Comparison of ENCODE assay signal across 21 cellular contexts in genomic region chr13:27632648-27633047, GRCh38. TPM values are rescaled to one million over a fixed set of nuclear protein-coding genes. Genes with fewer than 3 reads are reported as not detected.
DNase-seq lines count a peak whose midpoint lies in the region; FAIRE-seq and TF ChIP-seq lines count a peak whose summit lies in the region.
"Had no signal": no experiment of that assay in that cellular context is flagged by ENCODE, and none has a peak within 500 bp of the region (broad histone marks: within the 10 kb centered on the region; RNA-seq: fewer than 3 reads in every experiment).

No MANE protein-coding gene starts in this region.

- H3K27ac Mint-ChIP-seq in MCF 10A (ENCODE audit: low read depth, unreplicated experiment): peak overlapping the region; percentile 55
- H3K27ac Mint-ChIP-seq: CD8-positive, alpha-beta T cell had no signal

- H3K36me3 ChIP-seq in mammary epithelial cell (ENCODE audit: insufficient read depth, low read length) (peaks cover 2% of the 10 kb centered on the region), keratinocyte (ENCODE audit: control insufficient read depth in 2 of 2, extremely low read depth in 1 of 2, insufficient read depth in 2 of 2, low read length in 2 of 2) (peaks cover 0 to 2% of the 10 kb centered on the region in 2 experiments), PC-9 (ENCODE audit: low read depth) (peaks cover 15% of the 10 kb centered on the region; the same call in 1 of the 2 replicates)

- H3K27me3 ChIP-seq in mammary epithelial cell (ENCODE audit: insufficient read depth, low read length) (no peaks in the 10 kb centered on the region), keratinocyte (ENCODE audit: control insufficient read depth, extremely low read depth, insufficient read depth, low read length) (no peaks in the 10 kb centered on the region), PC-9 (ENCODE audit: insufficient read depth, low read depth) (no peaks in the 10 kb centered on the region)

- CTCF ChIA-PET in MCF 10A (lab: Yijun Ruan, JAX) (interaction anchor here (0.5 to 1.0 kb wide), 2 partner anchors 13 to 318 kb away, joined by 3 to 5 read pairs; no protein-coding TSS in a partner anchor), mammary epithelial cell (lab: Charles Lee; ENCODE audit: low non-redundant PET) (no interaction called here), PC-9 (lab: Charles Lee) (no interaction called here)

- 0 out of 2 replicates have a peak, but pooled peaks cover 1% of the 10 kb centered on the region for H3F3A ChIP-seq in PC-9 (ENCODE audit: insufficient read depth, low read depth)

- in situ Hi-C loops in mammary epithelial cell (cut with MboI; ENCODE audit: low sequenced_read_pairs in 2 of 2): no loop called here

- H4K20me1 ChIP-seq in mammary epithelial cell (ENCODE audit: insufficient read depth, low read length) (no peaks in the 10 kb centered on the region), keratinocyte (ENCODE audit: control insufficient read depth, extremely low read depth, insufficient read depth, low read length) (no peaks in the 10 kb centered on the region), PC-9 (ENCODE audit: insufficient read depth) (peaks cover 45% of the 10 kb centered on the region)

- H3K9me3 ChIP-seq in mammary epithelial cell (replicated peaks; ENCODE audit: insufficient read depth, low read length) (no peaks in the 10 kb centered on the region), keratinocyte (ENCODE audit: control insufficient read depth, low read depth, low read length) (no peaks in the 10 kb centered on the region), PC-9 (ENCODE audit: insufficient read depth, low read depth) (no peaks in the 10 kb centered on the region)
- H3K9me3 ChIP-seq: A549, Caco-2 had no signal

- H3K4me1 ChIP-seq in mammary epithelial cell (ENCODE audit: insufficient read depth, low read length): peaks cover 44% of the 10 kb centered on the region
- H3K4me1 ChIP-seq in keratinocyte (ENCODE audit: control insufficient read depth, extremely low read depth, insufficient read depth, low read length): peaks cover 43% of the 10 kb centered on the region
- no peaks in the 10 kb centered on the region for H3K4me1 ChIP-seq in PC-9 (replicated peaks; ENCODE audit: insufficient read depth)
- H3K4me1 ChIP-seq: A549, Caco-2 had no signal

- POLR2A ChIA-PET in MCF 10A (lab: Yijun Ruan, JAX): interaction anchor here (0.7 to 8.1 kb wide), 5 partner anchors 11 to 206 kb away, joined by 3 to 198 read pairs (median 5); partner anchors contain the start of genes LNX2, MTIF3 and POLR1D
- POLR2A ChIA-PET in PC-9 (lab: Charles Lee; ENCODE audit: unreplicated experiment): interaction anchor here (0.5 to 0.6 kb wide), 2 partner anchors 56 to 1801 kb away, joined by 3 read pairs; no protein-coding TSS in a partner anchor

- no peaks in the 10 kb centered on the region for H3K9me1 ChIP-seq in keratinocyte (ENCODE audit: control insufficient read depth, extremely low read depth, insufficient read depth, low read length)

- H3K79me2 ChIP-seq in mammary epithelial cell (ENCODE audit: insufficient read depth, low read length) (peaks cover 74% of the 10 kb centered on the region), keratinocyte (ENCODE audit: control insufficient read depth, insufficient read depth, low read length) (peaks cover 50% of the 10 kb centered on the region), PC-9 (ENCODE audit: low read depth) (peaks cover 63% of the 10 kb centered on the region)

- H3K27ac ChIP-seq in mammary epithelial cell (ENCODE audit: insufficient read depth, low read depth, low read length): no peak overlapping the region
- H3K27ac ChIP-seq in epithelial cell of prostate: peak overlapping the region; percentile 96
- peak overlapping the region; percentile 78 for H3K27ac ChIP-seq in keratinocyte (ENCODE audit: control insufficient read depth, insufficient read depth, low read length)
- no peak overlapping the region for H3K27ac ChIP-seq in PC-9
- H3K27ac ChIP-seq: A549, GM23248 had no signal

- H3K36me3 Mint-ChIP-seq in MCF 10A (ENCODE audit: insufficient read depth, unreplicated experiment): peaks cover 18% of the 10 kb centered on the region

- H3K4me3 Mint-ChIP-seq in MCF 10A (ENCODE audit: unreplicated experiment): no peak overlapping the region
- H3K4me3 Mint-ChIP-seq: CD8-positive, alpha-beta T cell had no signal

- no peaks in the 10 kb centered on the region for H3K27me3 Mint-ChIP-seq in MCF 10A (ENCODE audit: insufficient read depth, unreplicated experiment)

- no peak overlapping the region for H3K4me3 ChIP-seq in mammary epithelial cell (replicated peaks in 1 of 3; ENCODE audit: insufficient read depth in 1 of 3, low read depth in 2 of 3, low read length in 3 of 3)
- H3K4me3 ChIP-seq in keratinocyte (ENCODE audit: control insufficient read depth in 2 of 3, extremely low read depth in 1 of 3, insufficient read depth in 2 of 3, low read depth in 1 of 3, low read length in 3 of 3): no peak overlapping the region
- no peak overlapping the region for H3K4me3 ChIP-seq in PC-9
- H3K4me3 ChIP-seq: A549, GM12878, GM23248 had no signal

- H3K9me3 Mint-ChIP-seq in MCF 10A (ENCODE audit: unreplicated experiment): no peaks in the 10 kb centered on the region
- H3K9me3 Mint-ChIP-seq: CD8-positive, alpha-beta T cell had no signal

- TF ChIP-seq CTCF in MCF 10A (IDR thresholded peaks at IDR 0.05; ENCODE audit: unreplicated experiment): no peak
- TF ChIP-seq CTCF in mammary epithelial cell (conservative IDR thresholded peaks at IDR 0.05 in 1 of 2, IDR thresholded peaks at IDR 0.05 in 1 of 2; ENCODE audit: extremely low read depth in 1 of 2, insufficient read depth in 1 of 2, low read depth in 1 of 2, low read length in 2 of 2): no peak
- no peak for TF ChIP-seq CTCF in keratinocyte (optimal IDR thresholded peaks at IDR 0.05 in 1 of 3, IDR thresholded peaks at IDR 0.05 in 1 of 3, conservative IDR thresholded peaks at IDR 0.05 in 1 of 3; ENCODE audit: extremely low read depth in 1 of 3, insufficient read depth in 2 of 3, low read length in 3 of 3)
- no peak for TF ChIP-seq CTCF in PC-9 (conservative IDR thresholded peaks at IDR 0.05)

- H3K9me2 ChIP-seq in PC-9 (ENCODE audit: insufficient read depth): no peaks in the 10 kb centered on the region

- BruUV-seq in MCF 10A (replicated peaks; lab: Mats Ljungman, UMichigan): no TSS peak
- no TSS peak for BruUV-seq in mammary epithelial cell (replicated peaks; lab: Mats Ljungman, UMichigan)
- no TSS peak for BruUV-seq in PC-9 (replicated peaks; lab: Mats Ljungman, UMichigan)

- H3K9ac ChIP-seq in mammary epithelial cell (ENCODE audit: insufficient read depth, low read length) (no peak overlapping the region), keratinocyte (ENCODE audit: control insufficient read depth, extremely low read depth, insufficient read depth, low read length) (no peak overlapping the region)
- H3K9ac ChIP-seq: GM23248 had no signal

- FAIRE-seq in keratinocyte (lab: Jason Lieb, UNC): no peak
- FAIRE-seq: A549, GM12878, GM19239, H1 had no signal

- intact Hi-C loops in MCF 10A (cut with micrococcal nuclease): no loop called here
- intact Hi-C loops in mammary epithelial cell (cut with micrococcal nuclease): no loop called here
- intact Hi-C loops in PC-9 (cut with micrococcal nuclease; ENCODE audit: unreplicated experiment): no loop called here

- 100% methylated on average over 1 of the region's 1 CpG for WGBS in mammary epithelial cell (ENCODE audit: low coverage, missing lambda C conversion rate)

- no peak overlapping the region for H2AFZ ChIP-seq in mammary epithelial cell (ENCODE audit: low read depth, low read length)
- H2AFZ ChIP-seq in keratinocyte (ENCODE audit: control insufficient read depth, low read length): no peak overlapping the region
- no peak overlapping the region for H2AFZ ChIP-seq in PC-9
- H2AFZ ChIP-seq: GM23248 had no signal

- H3K4me2 ChIP-seq in mammary epithelial cell (ENCODE audit: insufficient read depth, low read depth, low read length) (no peak overlapping the region), keratinocyte (ENCODE audit: control insufficient read depth, extremely low read depth, insufficient read depth, low read depth, low read length) (no peak overlapping the region), PC-9 (no peak overlapping the region)
- H3K4me2 ChIP-seq: A549 had no signal

- DNase-seq in MCF 10A (ENCODE audit: unreplicated experiment) (no peak), mammary epithelial cell (no peak), epithelial cell of prostate (ENCODE audit: low read depth, low spot score) (no peak), keratinocyte (ENCODE audit: low read depth, low spot score) (no peak), AG08396 (ENCODE audit: low spot score) (no peak), NCI-H82 treated with DMSO at 0.1 percent for 48 hours (lab: John Stamatoyannopoulos, UW; ENCODE audit: unreplicated experiment) (no peak), PC-9 (no peak)
- DNase-seq: 8988T; ACHN; Caco-2; CD8-positive, alpha-beta T cell; DMS153; DND-41; GDM1; GM23248; H7; HCEC 1CT had no signal

- H3K4me1 Mint-ChIP-seq in MCF 10A (ENCODE audit: insufficient read depth, unreplicated experiment): peaks cover 31% of the 10 kb centered on the region

- dilution Hi-C loops in mammary epithelial cell (cut with HindIII; ENCODE audit: low sequenced_read_pairs): no loop called here
- dilution Hi-C loops in keratinocyte (cut with MboI; ENCODE audit: extremely low pct_ligation_motif_present, low sequenced_read_pairs): no loop called here

RNA-seq across cellular contexts. Expression of gene POLR1D, which starts 11.0 kb away (rescaled TPM):
- 123 and 146 TPM in 2 replicates for total RNA-seq in MCF 10A (2022)
- total RNA-seq in mammary epithelial cell: 100 to 1,000 TPM in 1 of 2 donors, 10 to 100 TPM in 1; 89.0 to 140 TPM
- 134 TPM for polyA plus RNA-seq in mammary epithelial cell
- 75.5 TPM for polyA minus RNA-seq in mammary epithelial cell
- polyA plus RNA-seq in keratinocyte: 152 to 235 TPM (median 204 TPM) in 3 replicates
- polyA plus RNA-seq in keratinocyte (2011; ENCODE audit: low read depth): 183 TPM
- polyA plus RNA-seq in keratinocyte (2011; cell fraction: cytosol; rRNA removed): 199 and 322 TPM in 2 replicates
- polyA plus RNA-seq in keratinocyte (2011; cell fraction: nucleus; rRNA removed): 96.8 and 102 TPM in 2 replicates
- 193 and 217 TPM in 2 replicates for polyA plus RNA-seq in keratinocyte (2012; ENCODE audit: low replicate concordance)
- 29.4 to 86.5 TPM (median 63.1 TPM) in 3 replicates for polyA minus RNA-seq in keratinocyte
- 79.4 TPM for polyA minus RNA-seq in keratinocyte (2011; cell fraction: cytosol; rRNA and poly(A)+ RNA removed)
- 18.8 and 27.7 TPM in 2 replicates for polyA minus RNA-seq in keratinocyte (2011; cell fraction: nucleus; rRNA and poly(A)+ RNA removed)
- total RNA-seq in PC-9 (2021): 104 and 119 TPM in 2 replicates

RNA-seq across cellular contexts. Expression of gene LNX2, which starts 12.3 kb away (rescaled TPM):
- total RNA-seq in MCF 10A (2022): 12.3 and 15.6 TPM in 2 replicates
- total RNA-seq in mammary epithelial cell: 10 to 100 TPM; 16.1 to 26.3 TPM
- polyA plus RNA-seq in mammary epithelial cell: 10.0 TPM
- 24.8 TPM for polyA minus RNA-seq in mammary epithelial cell
- polyA plus RNA-seq in keratinocyte: 12.1 to 17.0 TPM (median 14.4 TPM) in 3 replicates
- polyA plus RNA-seq in keratinocyte (2011; ENCODE audit: low read depth): 5.5 TPM
- 9.5 and 13.5 TPM in 2 replicates for polyA plus RNA-seq in keratinocyte (2011; cell fraction: cytosol; rRNA removed)
- 18.1 and 19.1 TPM in 2 replicates for polyA plus RNA-seq in keratinocyte (2011; cell fraction: nucleus; rRNA removed)
- polyA plus RNA-seq in keratinocyte (2012; ENCODE audit: low replicate concordance): 9.1 and 10.4 TPM in 2 replicates
- 16.2 to 22.1 TPM (median 19.6 TPM) in 3 replicates for polyA minus RNA-seq in keratinocyte
- polyA minus RNA-seq in keratinocyte (2011; cell fraction: cytosol; rRNA and poly(A)+ RNA removed): 11.5 TPM
- 17.7 and 35.8 TPM in 2 replicates for polyA minus RNA-seq in keratinocyte (2011; cell fraction: nucleus; rRNA and poly(A)+ RNA removed)
- 7.0 and 7.1 TPM in 2 replicates for total RNA-seq in PC-9 (2021)

Comparison
In these comparisons a context has a peak if more than half of its experiments do, and no peak if none do; other contexts are left out.
1. H3K27ac ChIP-seq: peak in epithelial cell of prostate (single experiment) and keratinocyte (single experiment); none in mammary epithelial cell (single experiment) and PC-9 (single experiment).